Comparison of ENCODE assay signal across 2 cellular contexts in the genomic region with DNA sequence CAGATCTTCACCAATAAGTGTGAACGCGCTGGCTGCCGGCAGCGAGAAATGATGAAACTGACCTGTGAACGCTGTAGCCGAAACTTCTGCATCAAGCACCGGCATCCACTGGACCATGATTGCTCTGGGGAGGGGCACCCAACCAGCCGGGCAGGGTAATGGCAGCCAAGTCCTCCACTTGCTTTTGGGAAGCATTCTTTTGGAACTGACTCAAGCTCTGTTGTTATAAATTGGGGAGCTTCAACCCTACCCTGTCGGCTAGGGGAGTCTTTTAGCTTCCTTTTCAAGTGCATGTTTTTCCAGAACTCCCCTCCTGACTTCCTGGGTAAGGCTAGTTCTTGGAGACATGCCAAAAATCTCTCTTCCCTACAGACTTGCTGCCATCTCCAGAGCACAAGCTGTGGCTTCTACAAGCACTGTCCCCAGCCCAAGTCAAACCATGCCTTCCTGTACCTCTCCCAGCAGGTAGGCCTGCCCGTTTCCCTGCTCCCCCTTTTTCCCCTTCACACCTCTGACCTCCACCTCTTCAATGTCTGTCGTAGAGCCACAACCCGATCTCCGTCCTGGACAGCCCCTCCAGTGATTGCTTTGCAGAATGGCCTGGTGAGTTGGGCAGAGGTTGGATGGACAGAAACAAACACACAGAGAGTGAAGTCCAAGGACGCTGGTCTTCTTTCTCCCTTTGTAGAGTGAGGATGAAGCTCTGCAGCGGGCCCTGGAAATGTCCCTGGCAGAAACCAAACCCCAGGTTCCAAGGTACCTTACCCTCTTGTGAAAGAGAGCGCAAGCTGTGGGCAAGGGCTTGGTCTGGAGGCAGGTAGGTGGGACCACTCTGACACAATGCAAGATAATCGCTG.
TF ChIP-seq lines count a peak whose summit lies in the region.

No MANE protein-coding gene starts in this region.

TF ChIP-seq in A549, 52 proteins besides CTCF, POLR2A, EP300 and RAD21 (continued from another document):
- TF ChIP-seq HES2 (IDR thresholded peaks at IDR 0.05) = no peak
- TF ChIP-seq FOSL2 (IDR thresholded peaks at IDR 0.05) = no peak
- TF ChIP-seq FOSL2 (CRISPR knock-in tag; IDR thresholded peaks at IDR 0.05) = no peak
- TF ChIP-seq NFE2L2 (conservative IDR thresholded peaks at IDR 0.05; ENCODE audit: low read length) = no peak
- no peak for TF ChIP-seq TFCP2L1 (CRISPR knock-in tag; IDR thresholded peaks at IDR 0.05)
- TF ChIP-seq E2F6 (IDR thresholded peaks at IDR 0.05; ENCODE audit: borderline replicate concordance, low read depth) = no peak
- no peak for TF ChIP-seq ZSCAN20 (CRISPR knock-in tag; IDR thresholded peaks at IDR 0.05)
- no peak for TF ChIP-seq ATOH8 (CRISPR knock-in tag; IDR thresholded peaks at IDR 0.05; ENCODE audit: low read depth)
- TF ChIP-seq RARB (CRISPR knock-in tag; IDR thresholded peaks at IDR 0.05) = no peak
- no peak for TF ChIP-seq CBX2 (IDR thresholded peaks at IDR 0.05; ENCODE audit: borderline replicate concordance, low read depth)
- no peak for TF ChIP-seq SREBF2 (IDR thresholded peaks at IDR 0.05)
- no peak for TF ChIP-seq ELK1 (IDR thresholded peaks at IDR 0.05; ENCODE audit: low read depth, low read length)
- no peak for TF ChIP-seq PBX3 (IDR thresholded peaks at IDR 0.05)
- TF ChIP-seq KDM1A (IDR thresholded peaks at IDR 0.05; ENCODE audit: low read depth) = no peak
- no peak for TF ChIP-seq JUN (IDR thresholded peaks at IDR 0.05)

TF ChIP-seq in HEK293, 187 proteins besides CTCF, POLR2A, EP300 and RAD21:
- peak; percentile 97 for TF ChIP-seq PRDM10 (tag by site-specific recombination; IDR thresholded peaks at IDR 0.05)
- TF ChIP-seq ZNF26 (tag by site-specific recombination; IDR thresholded peaks at IDR 0.05) = no peak
